8 cellular contexts compared by ENCODE assay signal in the genomic region with DNA sequence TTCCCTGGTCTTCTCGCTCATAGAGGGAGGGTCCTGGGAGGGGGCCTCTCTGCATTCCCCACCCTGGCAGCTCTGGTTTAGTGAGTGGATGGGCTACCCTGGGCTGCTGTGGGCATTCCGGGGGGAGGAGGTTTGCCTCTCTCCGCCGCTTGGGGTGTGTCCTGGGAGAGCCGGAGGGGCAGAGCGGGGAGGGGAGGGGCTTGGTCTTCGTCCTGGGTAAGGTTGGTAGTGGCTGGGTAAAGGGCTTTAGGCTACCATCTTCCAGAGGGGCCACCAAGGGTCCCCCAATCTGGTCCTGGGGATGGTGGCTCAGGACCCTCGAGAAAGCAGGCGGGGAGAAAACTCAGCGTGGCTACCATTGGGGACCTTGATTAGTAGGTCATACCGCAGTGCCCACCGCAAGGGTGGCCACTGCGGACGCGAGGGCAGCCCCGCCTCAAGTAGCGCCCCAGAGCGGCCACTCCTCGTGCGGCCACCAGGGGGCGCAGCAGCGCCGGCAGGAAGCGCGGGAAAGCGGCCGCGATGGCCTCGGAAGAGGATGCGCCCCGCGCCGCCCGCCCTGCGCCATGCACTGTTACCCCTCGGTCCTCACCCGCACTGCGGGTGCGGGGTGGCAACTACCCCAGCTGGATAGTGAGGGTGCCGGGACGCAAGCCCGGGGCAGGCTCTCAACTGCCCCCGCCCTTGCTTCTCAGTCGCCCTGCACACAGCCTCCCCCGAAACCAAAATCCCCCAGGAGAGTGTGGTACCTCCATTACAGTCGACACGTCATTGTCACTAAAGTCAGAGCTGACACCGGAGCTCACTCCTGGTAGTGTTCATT.
DNase-seq lines count a peak whose midpoint lies in the region; ATAC-seq and TF ChIP-seq lines count a peak whose summit lies in the region.

No MANE protein-coding gene starts in this region.

- TF ChIP-seq CTCF in WI38 (IDR thresholded peaks at IDR 0.05; ENCODE audit: low read depth, low read length) (peak; percentile 80), cardiac fibroblast (IDR thresholded peaks at IDR 0.05; ENCODE audit: low read depth, low read length) (peak; percentile 60)

- no peak overlapping the region for H3K4me3 ChIP-seq in WI38 (ENCODE audit: low read depth, low read length)
- H3K4me3 ChIP-seq in cardiac fibroblast (replicated peaks in 1 of 2; ENCODE audit: low read depth in 2 of 2, low read length in 2 of 2): peak overlapping the region; percentile 27 to 33

- no peak for ATAC-seq in GM21723 (IDR thresholded peaks at IDR 0.05; ENCODE audit: unreplicated experiment)

- DNase-seq in NCI-H146 (lab: John Stamatoyannopoulos, UW) (peak; percentile 43), NCI-H146 treated with DMSO at 0.1 percent for 48 hours (lab: John Stamatoyannopoulos, UW; ENCODE audit: unreplicated experiment) (no peak), NCI-H1092 (lab: John Stamatoyannopoulos, UW) (peak; percentile 53), cardiac fibroblast (ENCODE audit: low read depth in 2 of 2) (peak; percentile 47 to 57), left kidney (ENCODE audit: low read depth, low spot score) (peak; percentile 81)
- DNase-seq in stimulated activated CD4-positive, alpha-beta T cell treated with anti-CD3 and anti-CD28 coated beads, Interleukin-4, amount 100 ng/mL, for 48 hours (ENCODE audit: low read depth in 2 of 2): peak; percentile 54 to 67
